In the genomic region with DNA sequence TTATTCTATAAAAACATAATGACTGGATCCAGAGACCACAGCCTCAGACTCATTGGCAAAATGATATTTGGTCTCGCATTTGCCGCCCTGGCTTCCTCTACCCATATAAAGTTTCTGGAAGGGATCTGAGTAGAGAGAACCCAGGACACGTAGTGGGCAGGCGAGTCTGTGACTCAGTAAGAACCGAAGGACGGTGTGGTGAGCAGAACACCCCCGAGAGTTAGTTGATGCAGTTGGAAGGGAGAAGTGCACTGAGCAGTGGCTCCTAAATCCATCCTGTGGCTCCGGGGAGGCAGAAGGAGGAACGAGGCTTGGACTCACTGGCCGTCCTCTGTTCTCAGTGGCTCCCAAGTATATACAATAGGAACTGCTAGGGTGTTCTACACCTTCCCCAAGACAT, we compare ENCODE assay signal across 17 cellular contexts. TPM values are rescaled to one million over a fixed set of nuclear protein-coding genes. Genes with fewer than 3 reads are reported as not detected.
"Had no signal": no experiment of that assay in that cellular context is flagged by ENCODE, and none has a peak within 500 bp of the region (broad histone marks: within the 10 kb centered on the region; RNA-seq: fewer than 3 reads in every experiment).

No MANE protein-coding gene starts in this region.

- H3K9me3 ChIP-seq: esophagus muscularis mucosa, lower lobe of right lung, neutrophil, tibial nerve had no signal

- H3K27me3 ChIP-seq: esophagus muscularis mucosa, tibial nerve had no signal

- H3K27ac ChIP-seq: dorsolateral prefrontal cortex, esophagus muscularis mucosa, neutrophil, tibial nerve had no signal

- ATAC-seq: activated CD8-positive, alpha-beta T cell treated with anti-CD3 and anti-CD28 coated beads for 36 hours; lower lobe of right lung had no signal

- H3K36me3 ChIP-seq: neutrophil had no signal

- DNase-seq: activated B cell treated with CpG ODN at 0.5 μM for 24 hours; activated CD4-positive, alpha-beta T cell treated with anti-CD3 and anti-CD28 coated beads for 48 hours; activated CD8-positive, alpha-beta T cell treated with anti-CD3 and anti-CD28 coated beads for 36 hours; activated effector memory CD4-positive, alpha-beta T cell treated with anti-CD3 and anti-CD28 coated beads, Interleukin-2, amount 50 U/mL, for 16 hours; activated T-cell treated with anti-CD3 and anti-CD28 coated beads, Interleukin-2, amount 50 U/mL, for 48 hours; dorsolateral prefrontal cortex; glutamatergic neuron; lower lobe of right lung; naive B cell; stimulated activated CD4-positive, alpha-beta T cell treated with anti-CD3 and anti-CD28 coated beads, Interleukin-15, amount 100 ng/mL, for 24 hours; stimulated activated CD4-positive, alpha-beta T cell treated with anti-CD3 and anti-CD28 coated beads, Interleukin-4, amount 100 ng/mL, for 24 hours; stimulated activated naive CD4-positive, alpha-beta T cell treated with Interleukin-2 at 50 U/mL for 16 hours; substantia nigra had no signal

- FAIRE-seq: TTC549 had no signal

- H3K4me3 ChIP-seq: dorsolateral prefrontal cortex, esophagus muscularis mucosa, lower lobe of right lung, tibial nerve had no signal

RNA-seq across cellular contexts. Expression of a gene that starts 11.5 kb away (rescaled TPM):
- total RNA-seq: activated B cell treated with CpG ODN at 0.5 μM for 24 hours had no signal
